16 cellular contexts compared by ENCODE assay signal in the genomic region with DNA sequence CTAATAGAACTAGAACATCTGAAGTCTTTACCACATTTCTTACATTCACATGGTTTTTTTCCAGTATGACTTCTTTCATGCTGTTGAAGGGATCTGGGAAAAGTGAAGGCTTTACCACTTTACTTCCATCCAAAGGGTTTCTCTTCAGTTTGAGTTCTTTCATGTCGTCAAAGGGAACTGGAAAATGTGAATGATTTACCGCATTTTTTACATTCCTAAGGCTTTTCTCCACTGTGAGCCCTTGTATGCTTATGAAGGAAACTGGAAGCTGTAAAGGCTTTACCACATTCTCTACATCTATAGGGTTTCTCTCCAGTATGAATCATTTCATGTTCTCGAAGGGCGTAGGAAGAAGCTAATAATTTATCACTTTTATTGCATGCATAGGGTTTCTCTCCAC. TPM values are rescaled to one million over a fixed set of nuclear protein-coding genes. Genes with fewer than 3 reads are reported as not detected.
DNase-seq lines count a peak whose midpoint lies in the region; ATAC-seq and TF ChIP-seq lines count a peak whose summit lies in the region.
"Had no signal": no experiment of that assay in that cellular context is flagged by ENCODE, and none has a peak within 500 bp of the region (broad histone marks: within the 10 kb centered on the region; RNA-seq: fewer than 3 reads in every experiment).

No MANE protein-coding gene starts in this region.

- peak overlapping the region; percentile 16 for H2BK5ac ChIP-seq in IMR-90 (ENCODE audit: low read depth, low read length, poor library complexity, severe bottlenecking)

- BruUV-seq in IMR-90 (replicated peaks; lab: Mats Ljungman, UMichigan) = no TSS peak

- no peak overlapping the region for H2BK20ac ChIP-seq in IMR-90 (ENCODE audit: low read depth, low read length)

- H3K79me1 ChIP-seq in IMR-90 (ENCODE audit: low read depth in 1 of 2, low read length in 2 of 2) = peaks cover 7 to 16% of the 10 kb centered on the region in 2 experiments; a peak in 2 of 4 replicates

- H4K5ac ChIP-seq in IMR-90 (ENCODE audit: low read depth, low read length) = no peak overlapping the region

- DNase-seq in COLO829 (ENCODE audit: low spot score) (peak; percentile 36), IMR-90 (peak; percentile 84), fibroblast of lung (ENCODE audit: low read depth in 2 of 2) (peak; percentile 54 to 88), mesothelial cell of epicardium (ENCODE audit: low spot score in 2 of 2, unreplicated experiment in 2 of 2) (no peak), NCI-H226 (no peak), NCI-H146 (lab: John Stamatoyannopoulos, UW) (no peak), heart left ventricle (no peak), sciatic nerve (ENCODE audit: low spot score) (no peak)
- DNase-seq: activated CD8-positive, alpha-beta T cell treated with anti-CD3 and anti-CD28 coated beads for 36 hours; activated naive CD4-positive, alpha-beta T cell treated with anti-CD3 and anti-CD28 coated beads for 36 hours; Karpas-422; naive thymus-derived CD4-positive, alpha-beta T cell; PC-9 had no signal

- H3K27ac ChIP-seq in IMR-90 (ENCODE audit: insufficient read depth, low read length) (no peak overlapping the region), fibroblast of lung (ENCODE audit: insufficient read depth, low read length) (no peak overlapping the region), heart left ventricle (no peak overlapping the region)
- H3K27ac ChIP-seq: BLaER1 treated with 17β-estradiol and CSF1 and Interleukin-3, amounts not matched to agents 10 nM and 100 nM; PC-9 had no signal

- peak overlapping the region; percentile 77; the same call in 1 of the 2 replicates for H3K4me2 ChIP-seq in IMR-90 (ENCODE audit: low read depth, low read length)
- no peak overlapping the region for H3K4me2 ChIP-seq in fibroblast of lung (ENCODE audit: extremely low read depth, insufficient read depth, low read length)
- H3K4me2 ChIP-seq: BLaER1 treated with 17β-estradiol and CSF1 and Interleukin-3, amounts not matched to agents 10 nM and 100 nM; PC-9 had no signal

- H3K9me3 Mint-ChIP-seq in mesothelial cell of epicardium = peaks cover 7% of the 10 kb centered on the region
- H3K9me3 Mint-ChIP-seq: activated CD8-positive, alpha-beta T cell treated with anti-CD3 and anti-CD28 coated beads for 36 hours; activated naive CD4-positive, alpha-beta T cell treated with anti-CD3 and anti-CD28 coated beads for 36 hours; T-helper 2 cell treated with Interferon-gamma antibody and Interleukin-4, amounts not matched to agents 5 μg/mL and 100 μg/mL, for 36 hours had no signal

- no peak overlapping the region for H3K9ac ChIP-seq in IMR-90 (ENCODE audit: low read depth, low read length)
- H3K9ac ChIP-seq in fibroblast of lung (ENCODE audit: insufficient read depth, low read length) = no peak overlapping the region
- H3K9ac ChIP-seq: BLaER1 treated with 17β-estradiol and CSF1 and Interleukin-3, amounts not matched to agents 10 nM and 100 nM had no signal

- no peaks in the 10 kb centered on the region for H3K27me3 Mint-ChIP-seq in mesothelial cell of epicardium (ENCODE audit: low read depth)
- H3K27me3 Mint-ChIP-seq: activated CD8-positive, alpha-beta T cell treated with anti-CD3 and anti-CD28 coated beads for 36 hours; dendritic cell treated with granulocyte-macrophage colony-stimulating factor and Interleukin-4, amounts not matched to agents 40 ng/mL and 50 ng/mL, for 4 days; naive thymus-derived CD4-positive, alpha-beta T cell had no signal

- H3K27ac Mint-ChIP-seq in mesothelial cell of epicardium = peak overlapping the region; percentile 77
- H3K27ac Mint-ChIP-seq: activated CD8-positive, alpha-beta T cell treated with anti-CD3 and anti-CD28 coated beads for 36 hours; activated naive CD4-positive, alpha-beta T cell treated with anti-CD3 and anti-CD28 coated beads for 36 hours; dendritic cell treated with granulocyte-macrophage colony-stimulating factor and Interleukin-4, amounts not matched to agents 40 ng/mL and 50 ng/mL, for 4 days; naive thymus-derived CD4-positive, alpha-beta T cell; T-helper 2 cell treated with Interferon-gamma antibody and Interleukin-4, amounts not matched to agents 5 μg/mL and 100 μg/mL, for 36 hours had no signal

- no peak overlapping the region for H3K23ac ChIP-seq in IMR-90 (ENCODE audit: low read depth, low read length)

- POLR2A ChIA-PET in IMR-90 (lab: Charles Lee; ENCODE audit: unreplicated experiment) = no interaction called here

- no peak overlapping the region for H3K4ac ChIP-seq in IMR-90 (ENCODE audit: low read depth, low read length)

- H4K91ac ChIP-seq in IMR-90 (ENCODE audit: insufficient read depth, low read depth, low read length) = no peak overlapping the region

- TF ChIP-seq RAD21 in IMR-90 (IDR thresholded peaks at IDR 0.05; ENCODE audit: low read length) = no peak

- H2BK120ac ChIP-seq in IMR-90 (ENCODE audit: low read depth, low read length) = no peak overlapping the region

- H3K4me1 Mint-ChIP-seq in mesothelial cell of epicardium = peaks cover 16% of the 10 kb centered on the region
- H3K4me1 Mint-ChIP-seq: naive thymus-derived CD4-positive, alpha-beta T cell had no signal

- H4K8ac ChIP-seq in IMR-90 (ENCODE audit: low read depth in 2 of 2, low read length in 2 of 2) = no peak overlapping the region; a peak in 1 of 4 replicates

- dilution Hi-C loops in IMR-90 (cut with HindIII; ENCODE audit: low sequenced_read_pairs, unreplicated experiment) = no loop called here

- H3K9me1 ChIP-seq in IMR-90 (ENCODE audit: insufficient read depth, low read length) = no peaks in the 10 kb centered on the region

- no peaks in the 10 kb centered on the region for H3K79me2 ChIP-seq in fibroblast of lung (ENCODE audit: control insufficient read depth, insufficient read depth, low read length)

- no peak overlapping the region for H3K56ac ChIP-seq in IMR-90 (ENCODE audit: extremely low read depth, insufficient read depth, low read length)

- peak; percentile 92 for ATAC-seq in IMR-90 (ENCODE audit: low read depth)
- no peak for ATAC-seq in heart left ventricle
- ATAC-seq in sciatic nerve = no peak
- ATAC-seq: activated CD8-positive, alpha-beta T cell treated with anti-CD3 and anti-CD28 coated beads for 36 hours; naive thymus-derived CD4-positive, alpha-beta T cell had no signal

- H3K4me3 ChIP-seq in IMR-90 (ENCODE audit: insufficient read depth, low read depth, low read length) = no peak overlapping the region
- H3K4me3 ChIP-seq in fibroblast of lung (replicated peaks in 1 of 4; ENCODE audit: control extremely low read depth in 1 of 4, insufficient read depth in 1 of 4, low read depth in 3 of 4, low read length in 4 of 4) = no peak overlapping the region
- H3K4me3 ChIP-seq in heart left ventricle = no peak overlapping the region
- H3K4me3 ChIP-seq: BLaER1 treated with 17β-estradiol and CSF1 and Interleukin-3, amounts not matched to agents 10 nM and 100 nM; PC-9 had no signal

- WGBS in IMR-90 (ENCODE audit: extremely low coverage in 2 of 2, insufficient read length in 1 of 2), 2 experiments = no CpG with 5 or more reads among the region's 4 CpGs
- WGBS in heart left ventricle, 4 donors = 74 to 79% (median 78%) methylated on average over 4 of the region's 4 CpGs

- no peak overlapping the region for H2AK5ac ChIP-seq in IMR-90 (ENCODE audit: low read depth, low read length)

- H2AK9ac ChIP-seq in IMR-90 (replicated peaks; ENCODE audit: low read depth, low read length, poor library complexity) = no peak overlapping the region

- H2BK15ac ChIP-seq in IMR-90 (ENCODE audit: low read depth, low read length) = no peak overlapping the region

- H2AFZ ChIP-seq in IMR-90 (replicated peaks; ENCODE audit: low read length, poor library complexity) = no peak overlapping the region
- H2AFZ ChIP-seq in fibroblast of lung (ENCODE audit: low read length) = no peak overlapping the region
- H2AFZ ChIP-seq: PC-9 had no signal

- no peaks in the 10 kb centered on the region for H4K20me1 ChIP-seq in IMR-90 (ENCODE audit: insufficient read depth, low read length)
- H4K20me1 ChIP-seq in fibroblast of lung (ENCODE audit: control insufficient read depth, extremely low read depth, insufficient read depth, low read length) = no peaks in the 10 kb centered on the region
- H4K20me1 ChIP-seq: BLaER1 treated with 17β-estradiol and CSF1 and Interleukin-3, amounts not matched to agents 10 nM and 100 nM had no signal

- in situ Hi-C loops in IMR-90 (cut with MboI; ENCODE audit: low sequenced_read_pairs) = no loop called here

- CTCF ChIA-PET in IMR-90 (lab: Yijun Ruan, JAX) = no interaction called here

- TF ChIP-seq POLR2A in IMR-90 (IDR thresholded peaks at IDR 0.05; ENCODE audit: low read depth, low read length) (no peak), heart left ventricle (IDR thresholded peaks at IDR 0.05) (no peak)

- H3K9me3 ChIP-seq in IMR-90 (ENCODE audit: control insufficient read depth, insufficient read depth, low read length) = no peaks in the 10 kb centered on the region
- H3K9me3 ChIP-seq in fibroblast of lung (ENCODE audit: control insufficient read depth, insufficient read depth, low read depth, low read length) = no peaks in the 10 kb centered on the region
- H3K9me3 ChIP-seq in heart left ventricle = no peaks in the 10 kb centered on the region

- H3K4me1 ChIP-seq in IMR-90 (ENCODE audit: control insufficient read depth, insufficient read depth, low read length) = 0 out of 2 replicates have a peak, but pooled peaks cover 2% of the 10 kb centered on the region
- no peaks in the 10 kb centered on the region for H3K4me1 ChIP-seq in fibroblast of lung (ENCODE audit: control insufficient read depth, extremely low read depth, insufficient read depth, low read length)
- no peaks in the 10 kb centered on the region for H3K4me1 ChIP-seq in heart left ventricle

- no peak overlapping the region for H3K14ac ChIP-seq in IMR-90 (replicated peaks; ENCODE audit: low read depth, low read length)

- H3K27me3 ChIP-seq in IMR-90 (ENCODE audit: control insufficient read depth, insufficient read depth, low read length) (no peaks in the 10 kb centered on the region), fibroblast of lung (ENCODE audit: control insufficient read depth, insufficient read depth, low read length) (no peaks in the 10 kb centered on the region), heart left ventricle (no peaks in the 10 kb centered on the region)
- H3K27me3 ChIP-seq: BLaER1 treated with 17β-estradiol and CSF1 and Interleukin-3, amounts not matched to agents 10 nM and 100 nM had no signal

- H3K36me3 Mint-ChIP-seq in mesothelial cell of epicardium = peaks cover 46% of the 10 kb centered on the region

- H3K4me3 Mint-ChIP-seq in mesothelial cell of epicardium = no peak overlapping the region
- H3K4me3 Mint-ChIP-seq: activated CD8-positive, alpha-beta T cell treated with anti-CD3 and anti-CD28 coated beads for 36 hours; activated naive CD4-positive, alpha-beta T cell treated with anti-CD3 and anti-CD28 coated beads for 36 hours; dendritic cell treated with granulocyte-macrophage colony-stimulating factor and Interleukin-4, amounts not matched to agents 40 ng/mL and 50 ng/mL, for 4 days; naive thymus-derived CD4-positive, alpha-beta T cell; T-helper 2 cell treated with Interferon-gamma antibody and Interleukin-4, amounts not matched to agents 5 μg/mL and 100 μg/mL, for 36 hours had no signal

- intact Hi-C loops in IMR-90 (cut with micrococcal nuclease) = no loop called here
- intact Hi-C loops in heart left ventricle (cut with DNase I) = no loop called here
- intact Hi-C loops in sciatic nerve (cut with DNase I) = no loop called here

- TF ChIP-seq CTCF in IMR-90 (conservative IDR thresholded peaks at IDR 0.05; ENCODE audit: low read depth, low read length) = no peak
- no peak for TF ChIP-seq CTCF in fibroblast of lung (conservative IDR thresholded peaks at IDR 0.05 in 1 of 2, IDR thresholded peaks at IDR 0.05 in 1 of 2; ENCODE audit: low read depth in 1 of 2, low read length in 2 of 2)
- no peak for TF ChIP-seq CTCF in mesothelial cell of epicardium (IDR thresholded peaks at IDR 0.05; ENCODE audit: unreplicated experiment)
- no peak for TF ChIP-seq CTCF in heart left ventricle (IDR thresholded peaks at IDR 0.05)

- H3K18ac ChIP-seq in IMR-90 (ENCODE audit: low read depth, low read length) = no peak overlapping the region

- H3K36me3 ChIP-seq in IMR-90 (ENCODE audit: control insufficient read depth, insufficient read depth, low read length) = peaks cover 17% of the 10 kb centered on the region
- H3K36me3 ChIP-seq in fibroblast of lung (ENCODE audit: control insufficient read depth, insufficient read depth, low read length) = no peaks in the 10 kb centered on the region
- H3K36me3 ChIP-seq in heart left ventricle = peaks cover 0 to 95% (median 61%) of the 10 kb centered on the region in 9 donors

RNA-seq across cellular contexts. Expression of a gene that starts 46.7 kb away (rescaled TPM):
- total RNA-seq in IMR-90 (2012; rRNA removed) (38.0 and 52.2 TPM in 2 replicates), fibroblast of lung (38.0 and 55.7 TPM in 2 replicates), mesothelial cell of epicardium (30.6 to 36.6 TPM (median 33.0 TPM) in 3 replicates), heart left ventricle (10 to 100 TPM; 14.7 to 26.9 (median 18.9) TPM), sciatic nerve (67.9 TPM)
- polyA plus RNA-seq in IMR-90 (2012; rRNA removed) (4.1 and 6.4 TPM in 2 replicates), fibroblast of lung (7.3 and 14.8 TPM in 2 replicates), heart left ventricle (1 to 10 TPM; 3.1 to 3.5 TPM)
- polyA plus RNA-seq in IMR-90 (2012; cell fraction: cytosol; rRNA removed) = 2.6 and 2.8 TPM in 2 replicates
- 1.2 and 8.2 TPM in 2 replicates for polyA plus RNA-seq in IMR-90 (2012; cell fraction: nucleus; rRNA removed; ENCODE audit: low replicate concordance)
- 4.3 and 6.5 TPM in 2 replicates for polyA plus RNA-seq in fibroblast of lung (2012)
- polyA minus RNA-seq in fibroblast of lung (ENCODE audit: low replicate concordance) = 7.0 and 7.1 TPM in 2 replicates

Comparison
In these comparisons a context has a peak if more than half of its experiments do, and no peak if none do; other contexts are left out.
1. DNase-seq: peak in COLO829 (single experiment), IMR-90 (single experiment) and fibroblast of lung (2 of 2); none in mesothelial cell of epicardium (0 of 2), NCI-H226 (single experiment), NCI-H146 (single experiment), heart left ventricle (0 of 5) and sciatic nerve (single experiment).